In genomic region chr2:195649629-195650190, GRCh38 we compare ENCODE assay signal across 1 cellular context.
TF ChIP-seq lines count a peak whose summit lies in the region.

No MANE protein-coding gene starts in this region.

TF ChIP-seq in GM23338, 12 proteins besides CTCF, POLR2A, EP300 and RAD21 (continued from another document):
- TF ChIP-seq REST (IDR thresholded peaks at IDR 0.05; ENCODE audit: unreplicated experiment) (no peak), CREB1 (CRISPR knock-in tag; IDR thresholded peaks at IDR 0.05; ENCODE audit: low read depth) (no peak), EZH2 (IDR thresholded peaks at IDR 0.05; ENCODE audit: low read depth, unreplicated experiment) (no peak), STAT1 (IDR thresholded peaks at IDR 0.05; ENCODE audit: unreplicated experiment) (no peak)
TF ChIP-seq in GM23338: peak in this region for 0.
